14 cellular contexts compared by ENCODE assay signal in the genomic region with DNA sequence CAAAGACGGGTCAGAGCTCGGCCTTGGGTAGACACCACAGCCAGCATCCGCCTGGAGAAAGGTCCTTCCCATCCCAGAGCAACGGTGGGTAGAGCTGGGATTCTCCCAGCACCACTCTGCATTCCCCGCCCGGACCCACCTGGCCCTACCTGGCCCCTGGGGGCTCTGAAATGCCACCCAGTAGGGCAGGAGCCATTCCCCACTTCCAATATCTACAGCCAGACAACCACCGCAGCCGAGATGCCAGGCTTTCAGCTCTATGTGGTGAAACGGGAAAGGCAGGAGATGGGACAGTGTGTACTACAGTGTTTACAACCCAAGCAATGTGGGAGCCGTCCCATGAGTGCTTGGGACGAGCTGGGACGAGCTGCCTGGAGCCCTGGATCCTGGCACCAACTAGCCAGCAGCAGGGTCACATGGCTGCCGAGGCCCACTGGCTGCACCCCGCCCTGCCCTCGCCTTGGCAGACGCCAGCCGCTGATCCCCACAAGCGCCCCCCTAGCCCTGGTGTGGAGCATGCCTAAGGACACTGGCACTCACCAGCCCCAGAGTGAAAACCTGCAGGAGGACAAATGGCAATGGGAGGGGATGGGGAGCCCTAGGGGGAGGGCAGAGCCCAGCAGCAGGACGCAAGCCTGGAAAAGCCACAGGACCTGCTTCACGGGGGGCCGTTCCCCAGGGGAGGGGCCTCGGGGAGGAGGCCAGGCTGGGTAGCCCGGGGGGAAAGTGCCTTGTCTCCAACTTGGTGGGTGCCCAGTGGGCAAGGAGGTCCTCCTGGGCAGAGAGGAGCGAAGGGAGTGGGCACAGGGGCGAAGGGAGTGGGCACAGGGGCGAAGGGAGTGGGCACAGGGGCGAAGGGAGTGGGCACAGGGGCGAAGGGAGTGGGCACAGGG. TPM values are rescaled to one million over a fixed set of nuclear protein-coding genes. Genes with fewer than 3 reads are reported as not detected.
DNase-seq lines count a peak whose midpoint lies in the region; ATAC-seq and TF ChIP-seq lines count a peak whose summit lies in the region.
"Had no signal": no experiment of that assay in that cellular context is flagged by ENCODE, and none has a peak within 500 bp of the region (broad histone marks: within the 10 kb centered on the region; RNA-seq: fewer than 3 reads in every experiment).

No MANE protein-coding gene starts in this region.

- no peak for TF ChIP-seq POLR2A in ovary (IDR thresholded peaks at IDR 0.05)

- no peaks in the 10 kb centered on the region for H3K9me3 Mint-ChIP-seq in activated CD4-positive, alpha-beta memory T cell treated with anti-CD3 and anti-CD28 coated beads, Interleukin-2, amount 10 ng/mL, durations not matched to agents 7 days and 5 days
- no peaks in the 10 kb centered on the region for H3K9me3 Mint-ChIP-seq in activated CD4-positive, alpha-beta memory T cell treated with anti-CD3 and anti-CD28 coated beads for 36 hours
- no peaks in the 10 kb centered on the region for H3K9me3 Mint-ChIP-seq in stimulated activated effector memory CD8-positive, alpha-beta T cell treated with anti-CD3 and anti-CD28 coated beads, Interleukin-12 subunit alpha, Interleukin-12 subunit beta, amount 100 ng/mL, for 72 hours

- peak overlapping the region in 7 of 10 donors; percentile 33 to 74 (median 55) for H3K27ac ChIP-seq in heart right ventricle
- no peak overlapping the region for H3K27ac ChIP-seq in ovary
- H3K27ac ChIP-seq: lower lobe of right lung had no signal

- CTCF ChIA-PET in activated CD4-positive, alpha-beta memory T cell treated with anti-CD3 and anti-CD28 coated beads, Interleukin-2, amount 10 ng/mL, durations not matched to agents 7 days and 5 days (lab: Charles Lee): interaction anchor here (1.3 to 4.1 kb wide), 3 partner anchors 10 to 60 kb away, joined by 3 to 20 read pairs (median 4); no protein-coding TSS in a partner anchor
- CTCF ChIA-PET in activated CD4-positive, alpha-beta memory T cell treated with anti-CD3 and anti-CD28 coated beads for 36 hours (lab: Charles Lee): interaction anchor here (1.0 to 4.9 kb wide), 4 partner anchors 10 to 61 kb away, joined by 5 to 60 read pairs (median 24); partner anchors contain the start of gene TMC8

- peak; percentile 19 to 87 (median 55) for ATAC-seq in heart right ventricle
- no peak for ATAC-seq in stimulated activated effector memory CD8-positive, alpha-beta T cell treated with anti-CD3 and anti-CD28 coated beads, Interleukin-12 subunit alpha, Interleukin-12 subunit beta, amount 100 ng/mL, for 72 hours
- ATAC-seq in GM21723 (IDR thresholded peaks at IDR 0.05; ENCODE audit: unreplicated experiment): no peak
- ATAC-seq: lower lobe of right lung had no signal

- DNase-seq in activated CD4-positive, alpha-beta memory T cell treated with anti-CD3 and anti-CD28 coated beads, Interleukin-2, amount 10 ng/mL, durations not matched to agents 7 days and 5 days: no peak
- no peak for DNase-seq in activated CD4-positive, alpha-beta memory T cell treated with anti-CD3 and anti-CD28 coated beads for 36 hours
- DNase-seq in heart right ventricle (no peak), ovary (no peak)
- DNase-seq in stimulated activated effector memory CD8-positive, alpha-beta T cell treated with anti-CD3 and anti-CD28 coated beads, Interleukin-12 subunit alpha, Interleukin-12 subunit beta, amount 100 ng/mL, for 72 hours (ENCODE audit: low spot score in 2 of 2): no peak
- DNase-seq: activated CD8-positive, alpha-beta memory T cell treated with anti-CD3 and anti-CD28 coated beads for 24 hours; central memory CD4-positive, alpha-beta T cell; lower lobe of right lung; NCI-H524 treated with DMSO at 0.1 percent for 48 hours; stimulated activated CD8-positive, alpha-beta memory T cell treated with anti-CD3 and anti-CD28 coated beads, Interleukin-4, amount 100 ng/mL, for 48 hours had no signal

- H3K27me3 ChIP-seq in heart right ventricle (no peaks in the 10 kb centered on the region), ovary (no peaks in the 10 kb centered on the region)

- H3K4me1 ChIP-seq in heart right ventricle (peaks cover 19 to 61% (median 35%) of the 10 kb centered on the region in 9 donors), ovary (ENCODE audit: insufficient read depth) (no peaks in the 10 kb centered on the region)

- POLR2A ChIA-PET in activated CD4-positive, alpha-beta memory T cell treated with anti-CD3 and anti-CD28 coated beads, Interleukin-2, amount 10 ng/mL, durations not matched to agents 7 days and 5 days (lab: Charles Lee): interaction anchor here (0.9 to 8.8 kb wide), 9 partner anchors 13 to 71 kb away, joined by 3 to 197 read pairs (median 5); partner anchors contain the start of genes TK1, TMC6 and TMC8
- POLR2A ChIA-PET in activated CD4-positive, alpha-beta memory T cell treated with anti-CD3 and anti-CD28 coated beads for 36 hours (lab: Charles Lee): interaction anchor here (0.7 to 2.7 kb wide), 4 partner anchors 13 to 25 kb away, joined by 4 to 12 read pairs (median 5); no protein-coding TSS in a partner anchor

- H3K27ac Mint-ChIP-seq in activated CD4-positive, alpha-beta memory T cell treated with anti-CD3 and anti-CD28 coated beads, Interleukin-2, amount 10 ng/mL, durations not matched to agents 7 days and 5 days: peak overlapping the region; percentile 59
- no peak overlapping the region for H3K27ac Mint-ChIP-seq in activated CD4-positive, alpha-beta memory T cell treated with anti-CD3 and anti-CD28 coated beads for 36 hours
- peak overlapping the region; percentile 67 for H3K27ac Mint-ChIP-seq in stimulated activated effector memory CD8-positive, alpha-beta T cell treated with anti-CD3 and anti-CD28 coated beads, Interleukin-12 subunit alpha, Interleukin-12 subunit beta, amount 100 ng/mL, for 72 hours

- intact Hi-C loops in activated CD4-positive, alpha-beta memory T cell treated with anti-CD3 and anti-CD28 coated beads for 36 hours (cut with micrococcal nuclease): no loop called here
- intact Hi-C loops in heart right ventricle (cut with DNase I): loop anchor here in 9 of 10 donors (5.0 to 10.0 kb wide), 5 partner anchors 62 to 307 kb away; no protein-coding TSS in a partner anchor
- intact Hi-C loops in ovary (cut with DNase I): loop anchor here (5.0 to 10.0 kb wide), 3 partner anchors 62 to 310 kb away; no protein-coding TSS in a partner anchor

- peaks cover 44% of the 10 kb centered on the region for H3K4me1 Mint-ChIP-seq in activated CD4-positive, alpha-beta memory T cell treated with anti-CD3 and anti-CD28 coated beads, Interleukin-2, amount 10 ng/mL, durations not matched to agents 7 days and 5 days
- H3K4me1 Mint-ChIP-seq in activated CD4-positive, alpha-beta memory T cell treated with anti-CD3 and anti-CD28 coated beads for 36 hours (ENCODE audit: low read depth): peaks cover 26% of the 10 kb centered on the region
- H3K4me1 Mint-ChIP-seq in stimulated activated effector memory CD8-positive, alpha-beta T cell treated with anti-CD3 and anti-CD28 coated beads, Interleukin-12 subunit alpha, Interleukin-12 subunit beta, amount 100 ng/mL, for 72 hours: peaks cover 46% of the 10 kb centered on the region

- H3K4me3 ChIP-seq in heart right ventricle: no peak overlapping the region
- H3K4me3 ChIP-seq in ovary: no peak overlapping the region
- H3K4me3 ChIP-seq: lower lobe of right lung had no signal

- no peaks in the 10 kb centered on the region for H3K9me3 ChIP-seq in heart right ventricle
- H3K9me3 ChIP-seq in ovary: no peaks in the 10 kb centered on the region
- H3K9me3 ChIP-seq: lower lobe of right lung had no signal

- H3K36me3 Mint-ChIP-seq in activated CD4-positive, alpha-beta memory T cell treated with anti-CD3 and anti-CD28 coated beads, Interleukin-2, amount 10 ng/mL, durations not matched to agents 7 days and 5 days (ENCODE audit: low read depth): peaks cover 56% of the 10 kb centered on the region
- H3K36me3 Mint-ChIP-seq in activated CD4-positive, alpha-beta memory T cell treated with anti-CD3 and anti-CD28 coated beads for 36 hours: peaks cover 34% of the 10 kb centered on the region
- H3K36me3 Mint-ChIP-seq in stimulated activated effector memory CD8-positive, alpha-beta T cell treated with anti-CD3 and anti-CD28 coated beads, Interleukin-12 subunit alpha, Interleukin-12 subunit beta, amount 100 ng/mL, for 72 hours: peaks cover 96% of the 10 kb centered on the region

- H3K36me3 ChIP-seq in heart right ventricle (peaks cover 0 to 95% (median 7%) of the 10 kb centered on the region in 9 donors), ovary (no peaks in the 10 kb centered on the region)

- WGBS in heart right ventricle, 2 donors: 51 to 74% methylated on average over 26 to 27 of the region's 28 CpGs
- 66 to 75% (median 67%) methylated on average over 24 to 27 of the region's 28 CpGs for WGBS in ovary, 3 donors

- TF ChIP-seq CTCF in heart right ventricle (IDR thresholded peaks at IDR 0.05) (no peak), ovary (IDR thresholded peaks at IDR 0.05) (no peak)

- no peaks in the 10 kb centered on the region for H3K27me3 Mint-ChIP-seq in activated CD4-positive, alpha-beta memory T cell treated with anti-CD3 and anti-CD28 coated beads, Interleukin-2, amount 10 ng/mL, durations not matched to agents 7 days and 5 days
- H3K27me3 Mint-ChIP-seq in activated CD4-positive, alpha-beta memory T cell treated with anti-CD3 and anti-CD28 coated beads for 36 hours: no peaks in the 10 kb centered on the region

- no peak for TF ChIP-seq EP300 in ovary (IDR thresholded peaks at IDR 0.05)

- no peak overlapping the region for H3K4me3 Mint-ChIP-seq in activated CD4-positive, alpha-beta memory T cell treated with anti-CD3 and anti-CD28 coated beads, Interleukin-2, amount 10 ng/mL, durations not matched to agents 7 days and 5 days
- H3K4me3 Mint-ChIP-seq in activated CD4-positive, alpha-beta memory T cell treated with anti-CD3 and anti-CD28 coated beads for 36 hours: no peak overlapping the region
- H3K4me3 Mint-ChIP-seq in stimulated activated effector memory CD8-positive, alpha-beta T cell treated with anti-CD3 and anti-CD28 coated beads, Interleukin-12 subunit alpha, Interleukin-12 subunit beta, amount 100 ng/mL, for 72 hours: peak overlapping the region; percentile 51

RNA-seq across cellular contexts. Expression of gene TMC6, which starts 13.5 kb away (rescaled TPM):
- total RNA-seq in activated CD4-positive, alpha-beta memory T cell treated with anti-CD3 and anti-CD28 coated beads, Interleukin-2, amount 10 ng/mL, durations not matched to agents 7 days and 5 days: 100 to 1,000 TPM; 460 to 463 TPM
- 100 to 1,000 TPM; 157 to 162 TPM for total RNA-seq in activated CD4-positive, alpha-beta memory T cell treated with anti-CD3 and anti-CD28 coated beads for 36 hours
- total RNA-seq in heart right ventricle (100 to 1,000 TPM in 1 of 10 donors, 10 to 100 TPM in 9; 42.3 to 109 (median 69.1) TPM), ovary (10 to 100 TPM in 4 of 7 donors, 1 to 10 TPM in 3; 7.2 to 26.8 (median 17.4) TPM)
- polyA plus RNA-seq in heart right ventricle (10 to 100 TPM; 22.8 to 86.0 TPM), ovary (1 to 10 TPM; 1.2 to 7.2 TPM)

RNA-seq across cellular contexts. Expression of gene TMC8, which starts 15.5 kb away (rescaled TPM):
- total RNA-seq in activated CD4-positive, alpha-beta memory T cell treated with anti-CD3 and anti-CD28 coated beads, Interleukin-2, amount 10 ng/mL, durations not matched to agents 7 days and 5 days: 100 to 1,000 TPM; 316 to 334 TPM
- total RNA-seq in activated CD4-positive, alpha-beta memory T cell treated with anti-CD3 and anti-CD28 coated beads for 36 hours: 100 to 1,000 TPM; 134 to 140 TPM
- total RNA-seq in heart right ventricle (10 to 100 TPM in 1 of 10 donors, 1 to 10 TPM in 8, under 1 TPM in 1; 0.85 to 11.2 (median 2.1) TPM), ovary (1 to 10 TPM; 1.1 to 4.2 (median 2.4) TPM)
- polyA plus RNA-seq in heart right ventricle (1 to 10 TPM in 1 of 2 donors, under 1 TPM in 1; 0.96 to 3.7 TPM), ovary (1 to 10 TPM in 1 of 2 donors, under 1 TPM in 1; 0.94 to 2.9 TPM)
- total RNA-seq: Daoy, LHCN-M2 had no signal

RNA-seq across cellular contexts. Expression of gene C17orf99, which starts 31.1 kb away (rescaled TPM):
- total RNA-seq in activated CD4-positive, alpha-beta memory T cell treated with anti-CD3 and anti-CD28 coated beads, Interleukin-2, amount 10 ng/mL, durations not matched to agents 7 days and 5 days: not detected
- total RNA-seq in activated CD4-positive, alpha-beta memory T cell treated with anti-CD3 and anti-CD28 coated beads for 36 hours: not detected
- under 1 TPM in 1 of 10 donors, not detected in 9; 0.11 TPM for total RNA-seq in heart right ventricle
- polyA plus RNA-seq in heart right ventricle: not detected
- total RNA-seq in ovary: 1 to 10 TPM in 1 of 7 donors, under 1 TPM in 1, not detected in 5; 0.10 to 1.8 TPM
- polyA plus RNA-seq in ovary: under 1 TPM in 1 of 2 donors, not detected in 1; 0.11 TPM
- total RNA-seq: A673, Daoy, LHCN-M2, lower lobe of right lung had no signal

RNA-seq across cellular contexts. Expression of gene SYNGR2, which starts 53.3 kb away (rescaled TPM):
- total RNA-seq in activated CD4-positive, alpha-beta memory T cell treated with anti-CD3 and anti-CD28 coated beads, Interleukin-2, amount 10 ng/mL, durations not matched to agents 7 days and 5 days: 10 to 100 TPM; 63.6 to 64.0 TPM
- 10 to 100 TPM; 79.2 to 87.7 TPM for total RNA-seq in activated CD4-positive, alpha-beta memory T cell treated with anti-CD3 and anti-CD28 coated beads for 36 hours
- 100 to 1,000 TPM; 102 to 184 (median 116) TPM for total RNA-seq in heart right ventricle
- polyA plus RNA-seq in heart right ventricle: 100 to 1,000 TPM in 1 of 2 donors, 10 to 100 TPM in 1; 92.8 to 200 TPM
- 10 to 100 TPM; 25.2 to 88.7 (median 45.8) TPM for total RNA-seq in ovary
- 10 to 100 TPM; 11.9 to 51.5 TPM for polyA plus RNA-seq in ovary

Comparison
In these comparisons a context has a peak if more than half of its experiments do, and no peak if none do; other contexts are left out.
1. ATAC-seq: peak in heart right ventricle (8 of 8); none in stimulated activated effector memory CD8-positive, alpha-beta T cell treated with anti-CD3 and anti-CD28 coated beads, Interleukin-12 subunit alpha, Interleukin-12 subunit beta, amount 100 ng/mL, for 72 hours (single experiment) and GM21723 (single experiment).
2. H3K27ac ChIP-seq: peak in heart right ventricle (7 of 10); none in ovary (0 of 2).
3. RNA of gene TMC8, which starts 15.5 kb away (total RNA-seq): 316 to 334 TPM in activated CD4-positive, alpha-beta memory T cell treated with anti-CD3 and anti-CD28 coated beads, Interleukin-2, amount 10 ng/mL, durations not matched to agents 7 days and 5 days and 134 to 140 TPM in activated CD4-positive, alpha-beta memory T cell treated with anti-CD3 and anti-CD28 coated beads for 36 hours; 1.1 to 4.2 TPM in ovary and 0.85 to 11.2 TPM in heart right ventricle; every median in the first group is over 10 times any median in the second.